Comparison of ENCODE assay signal across 15 cellular contexts in the genomic region with DNA sequence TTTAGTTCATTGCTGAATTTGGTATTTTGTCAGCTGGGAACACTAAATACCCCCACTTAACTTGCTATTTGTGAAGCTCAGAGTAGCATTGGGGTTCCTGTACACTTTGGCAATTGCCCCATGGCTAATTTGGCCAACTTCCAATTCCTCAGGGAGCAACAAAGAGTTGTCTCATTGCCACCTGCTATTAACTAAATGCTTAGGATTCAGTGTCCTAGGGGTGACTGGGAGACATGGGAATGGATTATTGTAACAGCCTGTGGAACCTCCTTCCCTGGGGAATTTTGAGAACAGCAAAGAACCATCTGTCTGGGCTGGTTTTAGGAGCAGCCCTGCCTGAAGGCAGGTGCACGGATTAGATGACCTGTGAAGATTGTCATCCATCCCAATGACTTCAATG.
DNase-seq lines count a peak whose midpoint lies in the region; ATAC-seq and TF ChIP-seq lines count a peak whose summit lies in the region.
"Had no signal": no experiment of that assay in that cellular context is flagged by ENCODE, and none has a peak within 500 bp of the region (broad histone marks: within the 10 kb centered on the region; RNA-seq: fewer than 3 reads in every experiment).

No MANE protein-coding gene starts in this region.

- POLR2A ChIA-PET in OCI-LY7 (lab: Charles Lee): interaction anchor here (1.0 kb wide), 1 partner anchor 10 kb away, joined by 4 read pairs; no protein-coding TSS in a partner anchor

- no peak overlapping the region for H2AFZ ChIP-seq in OCI-LY7 (ENCODE audit: low read length)

- H3K27ac ChIP-seq in OCI-LY7 (ENCODE audit: low read depth, low read length, poor library complexity, severe bottlenecking) (no peak overlapping the region), uterus (no peak overlapping the region)
- H3K27ac ChIP-seq: spleen, VCaP had no signal

- no peak for TF ChIP-seq POLR2A in uterus (IDR thresholded peaks at IDR 0.05)

- H3K36me3 ChIP-seq in OCI-LY7 (ENCODE audit: insufficient read depth, low read length) (no peaks in the 10 kb centered on the region), uterus (no peaks in the 10 kb centered on the region)
- H3K36me3 ChIP-seq: spleen had no signal

- H3K9me3 ChIP-seq in OCI-LY7 (ENCODE audit: low read length) (no peaks in the 10 kb centered on the region), uterus (no peaks in the 10 kb centered on the region)
- H3K9me3 ChIP-seq: spleen had no signal

- intact Hi-C loops in sciatic nerve (cut with DNase I): no loop called here
- intact Hi-C loops in OCI-LY7 (cut with micrococcal nuclease; ENCODE audit: unreplicated experiment): no loop called here
- intact Hi-C loops in uterus (cut with DNase I; ENCODE audit: low total_unique reads): no loop called here

- TF ChIP-seq CTCF in OCI-LY7 (conservative IDR thresholded peaks at IDR 0.05; ENCODE audit: low read length) (no peak), uterus (IDR thresholded peaks at IDR 0.05) (no peak)

- no peaks in the 10 kb centered on the region for H3K79me2 ChIP-seq in OCI-LY7 (ENCODE audit: insufficient read depth, low read depth, low read length)

- CTCF ChIA-PET in OCI-LY7 (lab: Charles Lee; ENCODE audit: unreplicated experiment): interaction anchor here (1.1 kb wide), 1 partner anchor 14 kb away, joined by 4 read pairs; no protein-coding TSS in a partner anchor

- H3K9me2 ChIP-seq in OCI-LY7 (ENCODE audit: insufficient read depth, low read length): no peaks in the 10 kb centered on the region

- H3K4me1 ChIP-seq in OCI-LY7 (ENCODE audit: insufficient read depth, low read length, poor library complexity, severe bottlenecking) (peaks cover 9% of the 10 kb centered on the region), uterus (no peaks in the 10 kb centered on the region)

- no TSS peak for BruUV-seq in OCI-LY7 (replicated peaks; lab: Mats Ljungman, UMichigan)

- no peak overlapping the region for H3K4me3 ChIP-seq in OCI-LY7 (ENCODE audit: low read depth, low read length, poor library complexity, severe bottlenecking)
- no peak overlapping the region for H3K4me3 ChIP-seq in uterus
- H3K4me3 ChIP-seq: spleen had no signal

- DNase-seq in NCI-H146 (lab: John Stamatoyannopoulos, UW): peak; percentile 13
- no peak for DNase-seq in NCI-H146 treated with DMSO at 0.1 percent for 48 hours (lab: John Stamatoyannopoulos, UW; ENCODE audit: unreplicated experiment)
- peak; percentile 97 for DNase-seq in NCI-H2107 (lab: John Stamatoyannopoulos, UW)
- DNase-seq in cerebellar cortex (ENCODE audit: low spot score): peak; percentile 53
- no peak for DNase-seq in sciatic nerve (ENCODE audit: low spot score)
- DNase-seq in HuH-7.5 (ENCODE audit: low spot score): no peak
- no peak for DNase-seq in OCI-LY7 (ENCODE audit: low spot score)
- DNase-seq in uterus: no peak
- DNase-seq: cortex of kidney; naive thymus-derived CD8-positive, alpha-beta T cell; NCI-H526 treated with DMSO at 0.1 percent for 48 hours; spleen; trophoblast cell had no signal

- H3K27me3 ChIP-seq in uterus: no peaks in the 10 kb centered on the region
- H3K27me3 ChIP-seq: spleen had no signal

- ATAC-seq in sciatic nerve: peak; percentile 82
- ATAC-seq: HCT116; naive thymus-derived CD8-positive, alpha-beta T cell had no signal

- H4K20me1 ChIP-seq in OCI-LY7 (ENCODE audit: insufficient read depth, low read length): no peaks in the 10 kb centered on the region

- no peak overlapping the region for H3K4me2 ChIP-seq in OCI-LY7 (ENCODE audit: low read length)

Comparison
In these comparisons a context has a peak if more than half of its experiments do, and no peak if none do; other contexts are left out.
1. DNase-seq: peak in NCI-H146 (single experiment), NCI-H2107 (single experiment) and cerebellar cortex (single experiment); none in NCI-H146 treated with DMSO at 0.1 percent for 48 hours (single experiment), sciatic nerve (single experiment), HuH-7.5 (single experiment), OCI-LY7 (single experiment) and uterus (0 of 2).